In the genomic region with DNA sequence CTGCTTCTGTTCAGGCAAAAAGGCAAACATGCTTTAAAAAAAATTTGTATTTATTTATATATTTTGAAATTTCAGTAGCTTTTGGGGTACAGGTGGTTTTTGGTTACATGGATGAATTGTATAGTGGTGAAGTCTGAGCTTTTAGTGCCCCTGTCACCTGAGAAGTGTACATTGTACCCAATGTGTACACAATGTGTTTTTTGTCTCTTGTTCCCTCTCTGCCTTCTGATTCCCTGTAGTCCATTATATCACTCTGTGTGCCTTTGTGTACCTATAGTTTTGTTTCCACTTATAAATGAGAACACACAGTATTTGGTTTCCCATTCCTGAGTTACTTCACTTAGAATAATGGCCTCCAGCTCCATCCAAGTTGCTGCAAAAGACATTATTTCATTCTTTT, we compare ENCODE assay signal across 21 cellular contexts.
"Had no signal": no experiment of that assay in that cellular context is flagged by ENCODE, and none has a peak within 500 bp of the region (broad histone marks: within the 10 kb centered on the region; RNA-seq: fewer than 3 reads in every experiment).

No MANE protein-coding gene starts in this region.

- H3K36me3 ChIP-seq: left lung, uterus had no signal

- H3K4me3 Mint-ChIP-seq: activated CD8-positive, alpha-beta memory T cell treated with anti-CD3 and anti-CD28 coated beads, Interleukin-2, amount 10 ng/mL, durations not matched to agents 7 days and 5 days; activated CD8-positive, alpha-beta T cell treated with anti-CD3 and anti-CD28 coated beads for 36 hours; activated naive CD8-positive, alpha-beta T cell treated with anti-CD3 and anti-CD28 coated beads, Interleukin-2, amount 50 U/mL, for 24 hours; brain; naive thymus-derived CD4-positive, alpha-beta T cell; neural crest cell had no signal

- H3K27ac Mint-ChIP-seq: activated CD8-positive, alpha-beta memory T cell treated with anti-CD3 and anti-CD28 coated beads, Interleukin-2, amount 10 ng/mL, durations not matched to agents 7 days and 5 days; activated CD8-positive, alpha-beta T cell treated with anti-CD3 and anti-CD28 coated beads for 36 hours; activated naive CD8-positive, alpha-beta T cell treated with anti-CD3 and anti-CD28 coated beads, Interleukin-2, amount 50 U/mL, for 24 hours; brain had no signal

- H3K9me3 ChIP-seq: left lung, testis, uterus had no signal

- H3K4me1 ChIP-seq: testis, uterus had no signal

- H3K27ac ChIP-seq: epithelial cell of prostate, left lung, testis, uterus had no signal

- H3K4me1 Mint-ChIP-seq: activated CD8-positive, alpha-beta memory T cell treated with anti-CD3 and anti-CD28 coated beads, Interleukin-2, amount 10 ng/mL, durations not matched to agents 7 days and 5 days; activated naive CD8-positive, alpha-beta T cell treated with anti-CD3 and anti-CD28 coated beads, Interleukin-2, amount 50 U/mL, for 24 hours; neural crest cell had no signal

- H3K27me3 Mint-ChIP-seq: activated CD8-positive, alpha-beta memory T cell treated with anti-CD3 and anti-CD28 coated beads, Interleukin-2, amount 10 ng/mL, durations not matched to agents 7 days and 5 days; activated CD8-positive, alpha-beta T cell treated with anti-CD3 and anti-CD28 coated beads for 36 hours; activated naive CD8-positive, alpha-beta T cell treated with anti-CD3 and anti-CD28 coated beads, Interleukin-2, amount 50 U/mL, for 24 hours; brain; naive thymus-derived CD4-positive, alpha-beta T cell had no signal

- H3K9me3 Mint-ChIP-seq: activated CD8-positive, alpha-beta T cell treated with anti-CD3 and anti-CD28 coated beads for 36 hours; activated naive CD8-positive, alpha-beta T cell treated with anti-CD3 and anti-CD28 coated beads, Interleukin-2, amount 50 U/mL, for 24 hours; brain; naive thymus-derived CD4-positive, alpha-beta T cell; neural crest cell had no signal

- ATAC-seq: activated CD8-positive, alpha-beta memory T cell treated with anti-CD3 and anti-CD28 coated beads, Interleukin-2, amount 10 ng/mL, durations not matched to agents 7 days and 5 days; activated CD8-positive, alpha-beta T cell treated with anti-CD3 and anti-CD28 coated beads for 36 hours; activated naive CD8-positive, alpha-beta T cell treated with anti-CD3 and anti-CD28 coated beads, Interleukin-2, amount 50 U/mL, for 24 hours; left lung; naive thymus-derived CD4-positive, alpha-beta T cell had no signal

- H3K4me3 ChIP-seq: left lung, lung, testis, uterus had no signal

- H3K27me3 ChIP-seq: left lung, testis, uterus had no signal

- DNase-seq: activated CD4-positive, alpha-beta T cell treated with anti-CD3 and anti-CD28 coated beads for 48 hours; activated CD8-positive, alpha-beta memory T cell treated with anti-CD3 and anti-CD28 coated beads, Interleukin-2, amount 10 ng/mL, durations not matched to agents 7 days and 5 days; activated CD8-positive, alpha-beta T cell treated with anti-CD3 and anti-CD28 coated beads for 36 hours; activated effector memory CD4-positive, alpha-beta T cell treated with anti-CD3 and anti-CD28 coated beads, Interleukin-2, amount 50 U/mL, for 16 hours; activated naive CD4-positive, alpha-beta T cell treated with anti-CD3 and anti-CD28 coated beads, Interleukin-2, amount 50 U/mL, for 16 hours; activated naive CD8-positive, alpha-beta T cell treated with anti-CD3 and anti-CD28 coated beads, Interleukin-2, amount 50 U/mL, for 24 hours; activated T-cell treated with anti-CD3 and anti-CD28 coated beads for 4 hours; left lung; naive thymus-derived CD4-positive, alpha-beta T cell; occipital lobe; retina; stimulated activated CD4-positive, alpha-beta T cell treated with anti-CD3 and anti-CD28 coated beads, Interleukin-2, amount 100 ng/mL, for 48 hours; stimulated activated CD8-positive, alpha-beta memory T cell treated with anti-CD3 and anti-CD28 coated beads, Interleukin-4, amount 100 ng/mL, for 48 hours; stimulated activated naive CD4-positive, alpha-beta T cell; testis; trophoblast cell; uterus had no signal
